Comparison of ENCODE assay signal across 8 cellular contexts in genomic region chr18:56637897-56638231, GRCh38. TPM values are rescaled to one million over a fixed set of nuclear protein-coding genes. Genes with fewer than 3 reads are reported as not detected.
DNase-seq lines count a peak whose midpoint lies in the region; ATAC-seq and TF ChIP-seq lines count a peak whose summit lies in the region.

No MANE protein-coding gene starts in this region.

- H3K4me1 ChIP-seq in esophagus squamous epithelium, result peaks cover 0 to 45% (median 22%) of the 10 kb centered on the region in 3 donors
- peaks cover 9% of the 10 kb centered on the region for H3K4me1 ChIP-seq in neural progenitor cell

- peaks cover 9 to 22% of the 10 kb centered on the region in 2 donors for H3K36me3 Mint-ChIP-seq in activated T-cell treated with anti-CD3 and anti-CD28 coated beads, Interleukin-2, amount 50 U/mL, for 72 hours (ENCODE audit: insufficient read depth in 2 of 2)
- peaks cover 12% of the 10 kb centered on the region for H3K36me3 Mint-ChIP-seq in neural progenitor cell

- H3K27ac Mint-ChIP-seq in activated T-cell treated with anti-CD3 and anti-CD28 coated beads, Interleukin-2, amount 50 U/mL, for 72 hours, result peak overlapping the region; percentile 99
- H3K27ac Mint-ChIP-seq in neural progenitor cell, result peak overlapping the region; percentile 99

- H3K9me3 Mint-ChIP-seq in activated T-cell treated with anti-CD3 and anti-CD28 coated beads, Interleukin-2, amount 50 U/mL, for 72 hours, result no peaks in the 10 kb centered on the region
- H3K9me3 Mint-ChIP-seq in neural progenitor cell, result peaks cover 2% of the 10 kb centered on the region

- peaks cover 54% of the 10 kb centered on the region for H3K79me2 ChIP-seq in neural progenitor cell (ENCODE audit: low read depth)

- intact Hi-C loops in esophagus squamous epithelium (cut with DNase I), result no loop called here

- peak overlapping the region; percentile 98 for H3K4me2 ChIP-seq in neural progenitor cell

- no peaks in the 10 kb centered on the region for H3K27me3 ChIP-seq in esophagus squamous epithelium
- H3K27me3 ChIP-seq in neural progenitor cell, result no peaks in the 10 kb centered on the region

- H3K27ac ChIP-seq in esophagus squamous epithelium (peak overlapping the region; percentile 97 to 100 (median 98)), neural progenitor cell (peak overlapping the region; percentile 66)

- 1 to 2% methylated on average over 6 to 11 of the region's 11 CpGs for WGBS in esophagus squamous epithelium, 2 donors

- peak in 1 of 2 donors; percentile 36 for DNase-seq in activated T-cell treated with anti-CD3 and anti-CD28 coated beads, Interleukin-2, amount 50 U/mL, for 72 hours
- no peak for DNase-seq in activated T-cell treated with anti-CD3 and anti-CD28 coated beads for 4 hours
- peak; percentile 5 for DNase-seq in T-helper 22 cell (ENCODE audit: low read depth)
- DNase-seq in esophagus squamous epithelium (lab: John Stamatoyannopoulos, UW), result no peak
- peak; percentile 30 for DNase-seq in neural progenitor cell (ENCODE audit: low spot score)
- no peak for DNase-seq in COLO668 (lab: John Stamatoyannopoulos, UW; ENCODE audit: unreplicated experiment)
- no peak for DNase-seq in NCI-H446 (lab: John Stamatoyannopoulos, UW)

- H3K9ac ChIP-seq in neural progenitor cell, result peak overlapping the region; percentile 90

- no peak for TF ChIP-seq POLR2A in esophagus squamous epithelium (IDR thresholded peaks at IDR 0.05)

- peak overlapping the region; percentile 98 for H3K4me3 Mint-ChIP-seq in activated T-cell treated with anti-CD3 and anti-CD28 coated beads, Interleukin-2, amount 50 U/mL, for 72 hours
- peak overlapping the region; percentile 100 for H3K4me3 Mint-ChIP-seq in neural progenitor cell

- H3K36me3 ChIP-seq in esophagus squamous epithelium (peaks cover 0 to 8% (median 0%) of the 10 kb centered on the region in 3 donors), neural progenitor cell (no peaks in the 10 kb centered on the region)

- H2AFZ ChIP-seq in neural progenitor cell (replicated peaks), result peak overlapping the region; percentile 68

- TF ChIP-seq CTCF in esophagus squamous epithelium (IDR thresholded peaks at IDR 0.05), result no peak
- no peak for TF ChIP-seq CTCF in neural progenitor cell (IDR thresholded peaks at IDR 0.05)

- H3K4me3 ChIP-seq in esophagus squamous epithelium (peak overlapping the region; percentile 69 to 96 (median 89)), neural progenitor cell (peak overlapping the region; percentile 84)

- peaks cover 2% of the 10 kb centered on the region for H3F3A ChIP-seq in neural progenitor cell (ENCODE audit: low read depth)

- H3K27me3 Mint-ChIP-seq in activated T-cell treated with anti-CD3 and anti-CD28 coated beads, Interleukin-2, amount 50 U/mL, for 72 hours (ENCODE audit: low read depth), result no peaks in the 10 kb centered on the region
- peaks cover 2% of the 10 kb centered on the region for H3K27me3 Mint-ChIP-seq in neural progenitor cell (ENCODE audit: insufficient read depth, low read depth)

- H3K9me3 ChIP-seq in esophagus squamous epithelium (no peaks in the 10 kb centered on the region), neural progenitor cell (ENCODE audit: low read depth) (no peaks in the 10 kb centered on the region)

- peak in 1 of 2 donors; percentile 9 for ATAC-seq in activated T-cell treated with anti-CD3 and anti-CD28 coated beads, Interleukin-2, amount 50 U/mL, for 72 hours (replicated peaks in 1 of 2)
- peak; percentile 25 for ATAC-seq in HG03025 (IDR thresholded peaks at IDR 0.05; ENCODE audit: low FRiP score, unreplicated experiment)

- peaks cover 42% of the 10 kb centered on the region for H4K20me1 ChIP-seq in neural progenitor cell (ENCODE audit: low read depth)

- H3K4me1 Mint-ChIP-seq in activated T-cell treated with anti-CD3 and anti-CD28 coated beads, Interleukin-2, amount 50 U/mL, for 72 hours (ENCODE audit: low read depth), result peaks cover 39% of the 10 kb centered on the region
- H3K4me1 Mint-ChIP-seq in neural progenitor cell, result peaks cover 20% of the 10 kb centered on the region

RNA-seq across cellular contexts. Expression of gene TXNL1, which starts 0.5 kb away (rescaled TPM):
- total RNA-seq in activated T-cell treated with anti-CD3 and anti-CD28 coated beads, Interleukin-2, amount 50 U/mL, for 72 hours, result 10 to 100 TPM; 66.2 to 69.7 TPM
- total RNA-seq in esophagus squamous epithelium, result 10 to 100 TPM; 41.2 to 78.5 (median 53.4) TPM
- total RNA-seq in neural progenitor cell (ENCODE audit: low replicate concordance), result 75.6 and 128 TPM in 2 replicates

RNA-seq across cellular contexts. Expression of gene WDR7, which starts 13.3 kb away (rescaled TPM):
- total RNA-seq in activated T-cell treated with anti-CD3 and anti-CD28 coated beads, Interleukin-2, amount 50 U/mL, for 72 hours, result 10 to 100 TPM; 25.6 to 25.9 TPM
- total RNA-seq in esophagus squamous epithelium, result 10 to 100 TPM in 3 of 4 donors, 1 to 10 TPM in 1; 9.4 to 26.1 (median 19.2) TPM
- 8.3 and 12.3 TPM in 2 replicates for total RNA-seq in neural progenitor cell (ENCODE audit: low replicate concordance)

Comparison
In these comparisons a context has a peak if more than half of its experiments do, and no peak if none do; other contexts are left out.
1. DNase-seq: peak in T-helper 22 cell (single experiment) and neural progenitor cell (single experiment); none in activated T-cell treated with anti-CD3 and anti-CD28 coated beads for 4 hours (single experiment), esophagus squamous epithelium (single experiment), COLO668 (single experiment) and NCI-H446 (0 of 2).